12 cellular contexts compared by ENCODE assay signal in genomic region chr9:38437193-38437823, GRCh38. TPM values are rescaled to one million over a fixed set of nuclear protein-coding genes. Genes with fewer than 3 reads are reported as not detected.
DNase-seq lines count a peak whose midpoint lies in the region; ATAC-seq and TF ChIP-seq lines count a peak whose summit lies in the region.
"Had no signal": no experiment of that assay in that cellular context is flagged by ENCODE, and none has a peak within 500 bp of the region (broad histone marks: within the 10 kb centered on the region; RNA-seq: fewer than 3 reads in every experiment).

No MANE protein-coding gene starts in this region.

- ATAC-seq in GM21619 (IDR thresholded peaks at IDR 0.05; ENCODE audit: unreplicated experiment) (peak; percentile 62), RWPE2 (ENCODE audit: low read depth) (peak; percentile 66), gastroesophageal sphincter (no peak), HG03045 (IDR thresholded peaks at IDR 0.05; ENCODE audit: unreplicated experiment) (no peak)

- H3K27ac ChIP-seq in RWPE2 (ENCODE audit: poor library complexity, severe bottlenecking) (peak overlapping the region; percentile 27), gastroesophageal sphincter (no peak overlapping the region)

- H3K4me3 ChIP-seq in RWPE2 (ENCODE audit: severe bottlenecking), result no peak overlapping the region
- H3K4me3 ChIP-seq in gastroesophageal sphincter, result no peak overlapping the region

- no peak for TF ChIP-seq POLR2A in gastroesophageal sphincter (IDR thresholded peaks at IDR 0.05)

- TF ChIP-seq CTCF in RWPE2 (IDR thresholded peaks at IDR 0.05; ENCODE audit: poor library complexity, severe bottlenecking) (no peak), gastroesophageal sphincter (IDR thresholded peaks at IDR 0.05) (no peak)

- no peaks in the 10 kb centered on the region for H3K9me3 ChIP-seq in RWPE2 (ENCODE audit: severe bottlenecking)
- H3K9me3 ChIP-seq in gastroesophageal sphincter, result no peaks in the 10 kb centered on the region

- H3K36me3 ChIP-seq in RWPE2 (ENCODE audit: low read depth) (no peaks in the 10 kb centered on the region), gastroesophageal sphincter (no peaks in the 10 kb centered on the region)

- peaks cover 6% of the 10 kb centered on the region for H3K4me1 ChIP-seq in RWPE2 (ENCODE audit: insufficient read depth, poor library complexity, severe bottlenecking)
- H3K4me1 ChIP-seq in gastroesophageal sphincter, result no peaks in the 10 kb centered on the region

- DNase-seq in AG08396 (ENCODE audit: low spot score) (peak; percentile 71), RWPE2 (ENCODE audit: low spot score) (no peak), left kidney (ENCODE audit: low read depth, low spot score) (peak; percentile 18)
- no peak for DNase-seq in central memory CD4-positive, alpha-beta T cell
- DNase-seq in activated CD8-positive, alpha-beta memory T cell treated with anti-CD3 and anti-CD28 coated beads, Interleukin-2, amount 50 U/mL, for 48 hours, result no peak
- DNase-seq: CD4-positive, alpha-beta T cell; NCI-H2081 treated with DMSO at 0.1 percent for 48 hours had no signal

- TF ChIP-seq EP300 in gastroesophageal sphincter (IDR thresholded peaks at IDR 0.05), result no peak

- H3K27me3 ChIP-seq in RWPE2 (ENCODE audit: insufficient read depth, poor library complexity, severe bottlenecking) (no peaks in the 10 kb centered on the region), gastroesophageal sphincter (peaks cover 24% of the 10 kb centered on the region)

- WGBS in gastroesophageal sphincter (ENCODE audit: low coverage in 1 of 2), 2 donors, result 67 to 100% methylated on average over 2 to 8 of the region's 11 CpGs

RNA-seq across cellular contexts. Expression of gene IGFBPL1, which starts 13.1 kb away (rescaled TPM):
- total RNA-seq in gastroesophageal sphincter, result 1 to 10 TPM; 1.6 to 3.2 (median 2.5) TPM
- total RNA-seq: CD4-positive, alpha-beta T cell; endothelial cell of umbilical vein; ureter had no signal

RNA-seq across cellular contexts. Expression of gene ALDH1B1, which starts 44.8 kb away (rescaled TPM):
- total RNA-seq in gastroesophageal sphincter, result 100 to 1,000 TPM; 130 to 432 (median 156) TPM

Comparison
In these comparisons a context has a peak if more than half of its experiments do, and no peak if none do; other contexts are left out.
1. DNase-seq: peak in AG08396 (single experiment) and left kidney (single experiment); none in RWPE2 (single experiment), central memory CD4-positive, alpha-beta T cell (single experiment) and activated CD8-positive, alpha-beta memory T cell treated with anti-CD3 and anti-CD28 coated beads, Interleukin-2, amount 50 U/mL, for 48 hours (single experiment).
2. ATAC-seq: peak in GM21619 (single experiment) and RWPE2 (single experiment); none in gastroesophageal sphincter (single experiment) and HG03045 (single experiment).